Comparison of ENCODE assay signal across 18 cellular contexts in genomic region chr17:45660474-45660873, GRCh38.
DNase-seq lines count a peak whose midpoint lies in the region; ATAC-seq and TF ChIP-seq lines count a peak whose summit lies in the region.
"Had no signal": no experiment of that assay in that cellular context is flagged by ENCODE, and none has a peak within 500 bp of the region (broad histone marks: within the 10 kb centered on the region; RNA-seq: fewer than 3 reads in every experiment).

No MANE protein-coding gene starts in this region.

- H3K27me3 Mint-ChIP-seq in WTC11 (ENCODE audit: low read depth) = no peaks in the 10 kb centered on the region
- peaks cover 35% of the 10 kb centered on the region for H3K27me3 Mint-ChIP-seq in CD8-positive, alpha-beta T cell (ENCODE audit: low read depth)

- CTCF ChIA-PET in HCT116 (lab: Charles Lee) = no interaction called here
- CTCF ChIA-PET in WTC11 (lab: Charles Lee) = interaction anchor here (0.7 to 1.7 kb wide), 9 partner anchors 12 to 429 kb away, joined by 3 to 7 read pairs (median 3); no protein-coding TSS in a partner anchor
- CTCF ChIA-PET in CD8-positive, alpha-beta T cell (lab: Charles Lee) = no interaction called here

- H3K4me2 ChIP-seq in HCT116 (ENCODE audit: low read length) (no peak overlapping the region), GM23248 (ENCODE audit: unreplicated experiment) (no peak overlapping the region)

- H3K4me1 ChIP-seq in HCT116 (ENCODE audit: control insufficient read depth in 1 of 2, insufficient read depth in 2 of 2, low read length in 2 of 2) (no peaks in the 10 kb centered on the region), GM23248 (ENCODE audit: insufficient read depth) (no peaks in the 10 kb centered on the region)
- no peaks in the 10 kb centered on the region for H3K4me1 ChIP-seq in CD8-positive, alpha-beta T cell (ENCODE audit: insufficient read depth, low read length)

- H3K27me3 ChIP-seq in HCT116 (ENCODE audit: insufficient read depth, low read length) (0 out of 2 replicates have a peak, but pooled peaks cover 8% of the 10 kb centered on the region), GM23248 (replicated peaks; ENCODE audit: insufficient read depth) (peaks cover 23% of the 10 kb centered on the region)
- H3K27me3 ChIP-seq in CD8-positive, alpha-beta T cell (ENCODE audit: insufficient read depth, low read length) = no peaks in the 10 kb centered on the region

- H3K36me3 Mint-ChIP-seq in WTC11 = no peaks in the 10 kb centered on the region
- no peaks in the 10 kb centered on the region for H3K36me3 Mint-ChIP-seq in CD8-positive, alpha-beta T cell
- H3K36me3 Mint-ChIP-seq: CD4-positive, CD25-positive, alpha-beta regulatory T cell had no signal

- no peak overlapping the region for H3K4me3 Mint-ChIP-seq in WTC11
- no peak overlapping the region for H3K4me3 Mint-ChIP-seq in CD8-positive, alpha-beta T cell
- H3K4me3 Mint-ChIP-seq: B cell; CD4-positive, CD25-positive, alpha-beta regulatory T cell; HFFc6 had no signal

- intact Hi-C loops in HCT116 (cut with micrococcal nuclease) = no loop called here
- intact Hi-C loops in posterior vena cava (cut with DNase I) = no loop called here
- intact Hi-C loops in CD8-positive, alpha-beta T cell (cut with DNase I, micrococcal nuclease) = no loop called here

- TF ChIP-seq POLR2A in HCT116 (IDR thresholded peaks at IDR 0.05; ENCODE audit: borderline replicate concordance, extremely low read depth, insufficient read depth, insufficient read length) = no peak

- no peak for TF ChIP-seq RAD21 in HCT116 (IDR thresholded peaks at IDR 0.05; ENCODE audit: low read depth)

- H3K4me3 ChIP-seq in HCT116 (replicated peaks in 1 of 2; ENCODE audit: low read depth in 1 of 2, low read length in 2 of 2) (no peak overlapping the region), GM23248 (no peak overlapping the region)
- H3K4me3 ChIP-seq in CD8-positive, alpha-beta T cell (ENCODE audit: low read depth, low read length) = no peak overlapping the region

- BruUV-seq in HCT116 (replicated peaks; lab: Mats Ljungman, UMichigan) = no TSS peak

- RAD21 ChIA-PET in HCT116 (lab: Charles Lee; ENCODE audit: low non-redundant PET in 1 of 2, low total read pairs in 2 of 2, uncharacterized antibody in 2 of 2, unreplicated experiment in 2 of 2) = no interaction called here

- H3K9ac ChIP-seq in HCT116 (ENCODE audit: low read length) (no peak overlapping the region), GM23248 (no peak overlapping the region)

- ATAC-seq in HCT116 (no peak), WTC11 (peak; percentile 73)
- no peak for ATAC-seq in CD8-positive, alpha-beta T cell

- H2AFZ ChIP-seq in HCT116 (ENCODE audit: low read depth, low read length, poor library complexity, severe bottlenecking) (no peak overlapping the region), GM23248 (no peak overlapping the region)

- TF ChIP-seq CTCF in HCT116 (IDR thresholded peaks at IDR 0.05 in 2 of 3, conservative IDR thresholded peaks at IDR 0.05 in 1 of 3; ENCODE audit: borderline replicate concordance in 1 of 3, insufficient read depth in 1 of 3, low read depth in 2 of 3, low read length in 2 of 3) (no peak), WTC11 (IDR thresholded peaks at IDR 0.05) (no peak)
- TF ChIP-seq CTCF in CD8-positive, alpha-beta T cell (IDR thresholded peaks at IDR 0.05) = no peak

- 28 to 33% methylated on average over 3 to 4 of the region's 4 CpGs for WGBS in GM23248 (ENCODE audit: low coverage in 1 of 2, low lambda C conversion rate in 2 of 2, missing lambda C conversion rate in 2 of 2), 2 experiments

- H4K20me1 ChIP-seq in HCT116 (ENCODE audit: insufficient read depth) (no peaks in the 10 kb centered on the region), GM23248 (ENCODE audit: insufficient read depth) (no peaks in the 10 kb centered on the region)

- H3K27ac Mint-ChIP-seq in WTC11 = no peak overlapping the region
- no peak overlapping the region for H3K27ac Mint-ChIP-seq in CD8-positive, alpha-beta T cell
- H3K27ac Mint-ChIP-seq: B cell; CD4-positive, CD25-positive, alpha-beta regulatory T cell; HFFc6 had no signal

- H3K27ac ChIP-seq in HCT116 (ENCODE audit: low read depth, low read length) (no peak overlapping the region), GM23248 (no peak overlapping the region)
- no peak overlapping the region for H3K27ac ChIP-seq in CD8-positive, alpha-beta T cell (ENCODE audit: low read depth, low read length)

- H3K4me1 Mint-ChIP-seq in WTC11 = no peaks in the 10 kb centered on the region
- H3K4me1 Mint-ChIP-seq in CD8-positive, alpha-beta T cell (ENCODE audit: low read depth) = no peaks in the 10 kb centered on the region
- H3K4me1 Mint-ChIP-seq: B cell had no signal

- H3K9me3 Mint-ChIP-seq in WTC11 = peaks cover 7% of the 10 kb centered on the region
- H3K9me3 Mint-ChIP-seq in CD8-positive, alpha-beta T cell = peaks cover 4% of the 10 kb centered on the region
- H3K9me3 Mint-ChIP-seq: HFFc6 had no signal

- in situ Hi-C loops in GM23248 (cut with MboI) = no loop called here

- H3K79me2 ChIP-seq in HCT116 (ENCODE audit: insufficient read depth, low read length) (no peaks in the 10 kb centered on the region), GM23248 (ENCODE audit: insufficient read depth) (no peaks in the 10 kb centered on the region)

- H3K36me3 ChIP-seq in HCT116 (ENCODE audit: control insufficient read depth in 1 of 2, insufficient read depth in 2 of 2, low read length in 2 of 2) (no peaks in the 10 kb centered on the region), GM23248 (ENCODE audit: low read depth) (no peaks in the 10 kb centered on the region)
- H3K36me3 ChIP-seq in CD8-positive, alpha-beta T cell (ENCODE audit: insufficient read depth, low read length) = no peaks in the 10 kb centered on the region

- H3F3A ChIP-seq in GM23248 (ENCODE audit: insufficient read depth) = no peaks in the 10 kb centered on the region

- H3K9me3 ChIP-seq in HCT116 (ENCODE audit: control insufficient read depth in 1 of 2, insufficient read depth in 1 of 2, low read depth in 1 of 2, low read length in 2 of 2) (no peaks in the 10 kb centered on the region), GM23248 (ENCODE audit: low read depth) (no peaks in the 10 kb centered on the region)
- no peaks in the 10 kb centered on the region for H3K9me3 ChIP-seq in CD8-positive, alpha-beta T cell (ENCODE audit: low read length)

- POLR2A ChIA-PET in HCT116 (lab: Charles Lee) (no interaction called here), WTC11 (lab: Charles Lee) (no interaction called here)
- POLR2A ChIA-PET in CD8-positive, alpha-beta T cell (lab: Charles Lee) = no interaction called here

- DNase-seq in HCT116 (ENCODE audit: low read depth, low spot score) (no peak), WTC11 (ENCODE audit: low spot score) (peak; percentile 30), iPS-NIHi11 (ENCODE audit: low spot score) (peak; percentile 69), posterior vena cava (ENCODE audit: low spot score) (peak; percentile 60), GM23248 (no peak)
- DNase-seq in activated naive CD4-positive, alpha-beta T cell (lab: John Stamatoyannopoulos, UW) = no peak
- no peak for DNase-seq in CD8-positive, alpha-beta T cell
- DNase-seq: Calu3; CD4-positive, CD25-positive, alpha-beta regulatory T cell; DMS53; GOT3; HFFc6; Kasumi-1; NCI-H187 treated with DMSO at 0.1 percent for 48 hours; NCI-H69; NK-92 treated with Interleukin-12 subunit alpha and Interleukin-12 subunit beta, amount 100 ng/mL, for 24 hours; SIG-M5 had no signal

- H3K9me2 ChIP-seq in HCT116 (ENCODE audit: insufficient read depth) (no peaks in the 10 kb centered on the region), GM23248 (ENCODE audit: insufficient read depth) (no peaks in the 10 kb centered on the region)

TF ChIP-seq in WTC11, 78 proteins besides CTCF, POLR2A, EP300 and RAD21:
- TF ChIP-seq PREB (CRISPR knock-in tag; IDR thresholded peaks at IDR 0.05; ENCODE audit: borderline replicate concordance) (no peak), GABPB1 (CRISPR knock-in tag; IDR thresholded peaks at IDR 0.05) (no peak), TEAD1 (CRISPR knock-in tag; IDR thresholded peaks at IDR 0.05) (no peak), CBFB (CRISPR knock-in tag; IDR thresholded peaks at IDR 0.05; ENCODE audit: low read depth) (no peak)

Comparison
In these comparisons a context has a peak if more than half of its experiments do, and no peak if none do; other contexts are left out.
1. DNase-seq: peak in WTC11 (single experiment), iPS-NIHi11 (single experiment) and posterior vena cava (single experiment); none in HCT116 (single experiment), GM23248 (single experiment), activated naive CD4-positive, alpha-beta T cell (0 of 4) and CD8-positive, alpha-beta T cell (0 of 7).